ENCODE assay signal across 1 cellular context in genomic region chr18:3251249-3251962, GRCh38.
TF ChIP-seq lines count a peak whose summit lies in the region.

No MANE protein-coding gene starts in this region.

TF ChIP-seq in GM23338, 12 proteins besides CTCF, POLR2A, EP300 and RAD21 (continued from another document):
- TF ChIP-seq ZNF462 (CRISPR knock-in tag; IDR thresholded peaks at IDR 0.05) (no peak), JUNB (IDR thresholded peaks at IDR 0.05; ENCODE audit: unreplicated experiment) (no peak), POLR2AphosphoS5 (IDR thresholded peaks at IDR 0.05; ENCODE audit: low read depth) (no peak), CREB1 (CRISPR knock-in tag; IDR thresholded peaks at IDR 0.05; ENCODE audit: low read depth) (no peak), ZNF114 (CRISPR knock-in tag; IDR thresholded peaks at IDR 0.05) (no peak), STAT1 (IDR thresholded peaks at IDR 0.05; ENCODE audit: unreplicated experiment) (no peak), NANOG (IDR thresholded peaks at IDR 0.05; ENCODE audit: borderline replicate concordance) (no peak), ETS1 (IDR thresholded peaks at IDR 0.05) (no peak), EZH2phosphoT487 (IDR thresholded peaks at IDR 0.05; ENCODE audit: unreplicated experiment) (no peak)
